13 cellular contexts compared by ENCODE assay signal in genomic region chr3:185701891-185702563, GRCh38.
DNase-seq lines count a peak whose midpoint lies in the region; ATAC-seq, FAIRE-seq and TF ChIP-seq lines count a peak whose summit lies in the region.
"Had no signal": no experiment of that assay in that cellular context is flagged by ENCODE, and none has a peak within 500 bp of the region (broad histone marks: within the 10 kb centered on the region; RNA-seq: fewer than 3 reads in every experiment).

No MANE protein-coding gene starts in this region.

- H3K9me3 ChIP-seq in cardiac muscle cell (ENCODE audit: low read depth): no peaks in the 10 kb centered on the region
- H3K9me3 ChIP-seq in K562 (replicated peaks; ENCODE audit: control insufficient read depth, insufficient read depth, low read depth, low read length): no peaks in the 10 kb centered on the region
- H3K9me3 ChIP-seq in upper lobe of left lung: no peaks in the 10 kb centered on the region

- no peaks in the 10 kb centered on the region for H3K9me1 ChIP-seq in K562 (ENCODE audit: control insufficient read depth, insufficient read depth, low read length)

- DNase-seq in cardiac muscle cell (ENCODE audit: low read depth in 1 of 2, low spot score in 1 of 2) (no peak), cardiac septum (ENCODE audit: low spot score) (no peak), K562 (ENCODE audit: extremely low read depth in 1 of 4, low spot score in 3 of 4) (peak in 3 of 4 experiments; percentile 20 to 40 (median 34)), lung microvascular endothelial cell (ENCODE audit: low read depth in 2 of 2) (peak; percentile 28 to 38), upper lobe of left lung (no peak), T-helper 9 cell (no peak)
- DNase-seq: activated naive CD8-positive, alpha-beta T cell treated with anti-CD3 and anti-CD28 coated beads, Interleukin-2, amount 10 ng/mL, durations not matched to agents 7 days and 5 days; EL; SHP77; stimulated activated CD4-positive, alpha-beta T cell treated with anti-CD3 and anti-CD28 coated beads, Interleukin-4, amount 100 ng/mL, for 24 hours; stimulated activated naive CD4-positive, alpha-beta T cell treated with Interleukin-2 at 50 U/mL for 16 hours had no signal

- no peak overlapping the region; the same call in 1 of the 2 replicates for H2AFZ ChIP-seq in K562 (ENCODE audit: low read depth, low read length)

- H4K20me1 ChIP-seq in K562 (replicated peaks; ENCODE audit: control insufficient read depth, insufficient read depth, low read length): no peaks in the 10 kb centered on the region

- no peak for TF ChIP-seq POLR2A in K562 (conservative IDR thresholded peaks at IDR 0.05)
- no peak for TF ChIP-seq POLR2A in upper lobe of left lung (IDR thresholded peaks at IDR 0.05)

- peak overlapping the region; percentile 2 to 38; a peak in 3 of 4 replicates for H3K9ac ChIP-seq in K562 (ENCODE audit: insufficient read depth in 1 of 2, low read depth in 2 of 2, low read length in 2 of 2)

- in situ Hi-C loops in K562 (cut with MboI): no loop called here

- intact Hi-C loops in cardiac septum (cut with DNase I) (no loop called here), K562 (cut with micrococcal nuclease) (no loop called here)

- no peaks in the 10 kb centered on the region for H3K36me3 ChIP-seq in cardiac muscle cell
- no peaks in the 10 kb centered on the region; the same call in 2 of the 3 replicates for H3K36me3 ChIP-seq in K562 (ENCODE audit: control insufficient read depth, insufficient read depth, low read length)
- no peaks in the 10 kb centered on the region for H3K36me3 ChIP-seq in upper lobe of left lung

- no peak for TF ChIP-seq RAD21 in K562 (CRISPR knock-in tag; conservative IDR thresholded peaks at IDR 0.05 in 1 of 2, IDR thresholded peaks at IDR 0.05 in 1 of 2)

- no peak for TF ChIP-seq CTCF in cardiac muscle cell (IDR thresholded peaks at IDR 0.05; ENCODE audit: low read depth, low read length)
- TF ChIP-seq CTCF in K562 (IDR thresholded peaks at IDR 0.05 in 2 of 3, conservative IDR thresholded peaks at IDR 0.05 in 1 of 3; ENCODE audit: insufficient read depth in 2 of 3, low read depth in 1 of 3, low read length in 3 of 3): no peak
- no peak for TF ChIP-seq CTCF in upper lobe of left lung (IDR thresholded peaks at IDR 0.05)

- CTCF ChIA-PET in K562 (lab: Yijun Ruan, JAX; ENCODE audit: low intra/inter-chr PET ratio): no interaction called here

- peak overlapping the region; percentile 62 for H3K4me2 ChIP-seq in K562 (ENCODE audit: insufficient read depth, low read length)

- ATAC-seq in K562: peak; percentile 54
- ATAC-seq in upper lobe of left lung (ENCODE audit: low FRiP score in 2 of 2): no peak
- ATAC-seq in HG02759 (IDR thresholded peaks at IDR 0.05; ENCODE audit: unreplicated experiment): no peak
- ATAC-seq in GM19455 (IDR thresholded peaks at IDR 0.05; ENCODE audit: unreplicated experiment): no peak

- TF ChIP-seq EP300 in K562 (IDR thresholded peaks at IDR 0.05; ENCODE audit: low read length) (no peak), upper lobe of left lung (IDR thresholded peaks at IDR 0.05) (no peak)

- peaks cover 64% of the 10 kb centered on the region for H3K79me2 ChIP-seq in K562 (ENCODE audit: control insufficient read depth, insufficient read depth, low read length)

- H3K27ac ChIP-seq in cardiac muscle cell (peak overlapping the region; percentile 55), K562 (ENCODE audit: extremely low read depth, low read depth, low read length) (peak overlapping the region; percentile 73; the same call in 2 of the 3 replicates), upper lobe of left lung (peak overlapping the region; percentile 48 to 73 (median 55))

- H3K27me3 ChIP-seq in cardiac muscle cell (no peaks in the 10 kb centered on the region), K562 (ENCODE audit: control insufficient read depth in 2 of 2, insufficient read depth in 2 of 2, low read length in 2 of 2) (no peaks in the 10 kb centered on the region), upper lobe of left lung (no peaks in the 10 kb centered on the region)

- peak; percentile 59 for FAIRE-seq in K562 (lab: Jason Lieb, UNC)

- peaks cover 14% of the 10 kb centered on the region for H3K4me1 ChIP-seq in cardiac muscle cell (ENCODE audit: low read depth)
- H3K4me1 ChIP-seq in K562 (replicated peaks in 1 of 2; ENCODE audit: control insufficient read depth in 2 of 2, insufficient read depth in 2 of 2, low read length in 2 of 2): peaks cover 4 to 32% of the 10 kb centered on the region in 2 experiments
- peaks cover 0 to 12% (median 6%) of the 10 kb centered on the region in 4 donors for H3K4me1 ChIP-seq in upper lobe of left lung

- no TSS peak for BruUV-seq in K562 (replicated peaks; lab: Mats Ljungman, UMichigan)

- POLR2A ChIA-PET in K562 (lab: Yijun Ruan, JAX): interaction anchor here (0.6 to 2.5 kb wide), 8 partner anchors 8 to 110 kb away, joined by 3 to 10 read pairs (median 4); no protein-coding TSS in a partner anchor

- no peak overlapping the region for H3K4me3 ChIP-seq in cardiac muscle cell
- no peak overlapping the region for H3K4me3 ChIP-seq in K562
- H3K4me3 ChIP-seq in upper lobe of left lung: peak overlapping the region in 1 of 4 donors; percentile 2

- 5% methylated on average over 9 of the region's 10 CpGs for WGBS in K562 (ENCODE audit: insufficient coverage, low coverage, missing lambda C conversion rate)
- WGBS in upper lobe of left lung, 2 donors: 42 to 46% methylated on average over 10 of the region's 10 CpGs

TF ChIP-seq in K562, 482 proteins besides CTCF, POLR2A, EP300 and RAD21:
- TF ChIP-seq ZBTB8A (IDR thresholded peaks at IDR 0.05; ENCODE audit: partially characterized antibody) (no peak), ZNF3 (CRISPR knock-in tag; IDR thresholded peaks at IDR 0.05) (no peak), MITF (IDR thresholded peaks at IDR 0.05) (no peak), ZNF77 (CRISPR knock-in tag; IDR thresholded peaks at IDR 0.05) (no peak), ZBTB7A (IDR thresholded peaks at IDR 0.05; ENCODE audit: borderline replicate concordance, control insufficient read depth, low read depth, low read length) (peak; percentile 30; the same call in 1 of the 2 replicates), ATF2 (CRISPR knock-in tag; IDR thresholded peaks at IDR 0.05) (no peak), CBFA2T3 (IDR thresholded peaks at IDR 0.05) (no peak), FOXK2 (conservative IDR thresholded peaks at IDR 0.05 in 1 of 2, IDR thresholded peaks at IDR 0.05 in 1 of 2; ENCODE audit: low read depth in 2 of 2) (peak; percentile 74 to 75), KLF16 (IDR thresholded peaks at IDR 0.05) (no peak), ARNT (IDR thresholded peaks at IDR 0.05) (peak in 1 of 2 experiments; percentile 58; a peak in 1 of 4 replicates), SRSF1 (IDR thresholded peaks at IDR 0.05; ENCODE audit: low read depth, low read length) (no peak), ZNF133 (CRISPR knock-in tag; IDR thresholded peaks at IDR 0.05) (no peak), NCOA4 (IDR thresholded peaks at IDR 0.05; ENCODE audit: partially characterized antibody) (no peak)

Comparison
In these comparisons a context has a peak if more than half of its experiments do, and no peak if none do; other contexts are left out.
1. DNase-seq: peak in K562 (3 of 4) and lung microvascular endothelial cell (2 of 2); none in cardiac muscle cell (0 of 2), cardiac septum (single experiment), upper lobe of left lung (0 of 2) and T-helper 9 cell (single experiment).
2. Peak in every context shown above with its lines, with median percentiles within 50 percentile points of each other: H3K27ac ChIP-seq.